ENCODE assay signal across 8 cellular contexts in genomic region chr13:19927117-19927734, GRCh38. TPM values are rescaled to one million over a fixed set of nuclear protein-coding genes. Genes with fewer than 3 reads are reported as not detected.
A peak's percentile ranks its signal among the peaks of the same experiment; 100 is the strongest.
DNase-seq lines count a peak whose midpoint lies in the region; FAIRE-seq and TF ChIP-seq lines count a peak whose summit lies in the region.

No MANE protein-coding gene starts in this region.

- no peaks in the 10 kb centered on the region for H3K36me3 Mint-ChIP-seq in CD14-positive monocyte

- intact Hi-C loops in CD14-positive monocyte (cut with micrococcal nuclease) = no loop called here
- intact Hi-C loops in kidney (cut with DNase I) = no loop called here
- intact Hi-C loops in posterior cingulate gyrus (cut with DNase I) = no loop called here

- DNase-seq in CD14-positive monocyte (ENCODE audit: low spot score) (no peak), HT1080 (ENCODE audit: low read depth) (peak; percentile 42), kidney (no peak), NCI-H774 (lab: John Stamatoyannopoulos, UW) (no peak), SKM-1 treated with dmso at 0.1 percent for 144 hours (lab: John Stamatoyannopoulos, UW; ENCODE audit: unreplicated experiment) (no peak), posterior cingulate gyrus (no peak), activated T-cell treated with anti-CD3 and anti-CD28 coated beads for 4 hours (no peak)

- H3K4me1 Mint-ChIP-seq in CD14-positive monocyte = no peaks in the 10 kb centered on the region

- H3K27ac ChIP-seq in kidney (ENCODE audit: low read depth in 2 of 2, low read length in 2 of 2) = no peak overlapping the region

- FAIRE-seq in TTC549 (lab: Jason Lieb, UNC) (peak; percentile 71), kidney (lab: Jason Lieb, UNC) (peak; percentile 89)

- H3K9ac ChIP-seq in kidney (ENCODE audit: low read length in 2 of 2) = no peak overlapping the region

- no peaks in the 10 kb centered on the region for H3K36me3 ChIP-seq in kidney (ENCODE audit: control insufficient read depth in 1 of 2, insufficient read depth in 2 of 2, low read length in 2 of 2)

- peaks cover 0 to 2% (median 0%) of the 10 kb centered on the region in 7 donors for H3K9me3 Mint-ChIP-seq in CD14-positive monocyte

- peaks cover 1 to 6% (median 2%) of the 10 kb centered on the region in 3 donors for H3K27me3 Mint-ChIP-seq in CD14-positive monocyte (ENCODE audit: low read depth in 3 of 3)

- no peaks in the 10 kb centered on the region for H3K4me1 ChIP-seq in kidney (ENCODE audit: control insufficient read depth in 1 of 2, insufficient read depth in 1 of 2, low read depth in 1 of 2, low read length in 2 of 2)

- peak; percentile 58 for TF ChIP-seq CTCF in CD14-positive monocyte (IDR thresholded peaks at IDR 0.05)
- peak; percentile 46 for TF ChIP-seq CTCF in kidney (IDR thresholded peaks at IDR 0.05; ENCODE audit: borderline replicate concordance, extremely low read depth, insufficient read depth)

- no peak overlapping the region for H3K4me3 Mint-ChIP-seq in CD14-positive monocyte

- H3K9me3 ChIP-seq in kidney (ENCODE audit: control insufficient read depth in 1 of 2, low read length in 2 of 2) = no peaks in the 10 kb centered on the region

- H3K4me3 ChIP-seq in kidney (ENCODE audit: low read length in 2 of 2) = no peak overlapping the region

- H3K27ac Mint-ChIP-seq in CD14-positive monocyte = no peak overlapping the region

RNA-seq across cellular contexts. Expression of gene ZMYM2, which starts 31.3 kb away (rescaled TPM):
- polyA plus RNA-seq in CD14-positive monocyte = 1 to 10 TPM; 6.7 to 8.5 TPM
- 16.6 and 18.7 TPM in 2 replicates for total RNA-seq in HT1080 (2014; rRNA removed; shearing (Covaris generic))
- polyA plus RNA-seq in HT1080 (2015; cell fraction: cytosol; rRNA removed) = 17.1 and 21.1 TPM in 2 replicates
- polyA plus RNA-seq in HT1080 (2015; cell fraction: nucleus; rRNA removed) = 78.7 and 82.2 TPM in 2 replicates
- total RNA-seq in kidney = 81.3 TPM
- polyA plus RNA-seq in kidney (ENCODE audit: insufficient read depth, low read depth, low replicate concordance) = 22.7 TPM
